1 cellular context compared by ENCODE assay signal in genomic region chr7:116902811-116903210, GRCh38.
TF ChIP-seq lines count a peak whose summit lies in the region.

No MANE protein-coding gene starts in this region.

TF ChIP-seq in GM23338, 12 proteins besides CTCF, POLR2A, EP300 and RAD21 (continued from another document):
- TF ChIP-seq ZNF462 (CRISPR knock-in tag; IDR thresholded peaks at IDR 0.05) = no peak
TF ChIP-seq in GM23338: peak in this region for 0.
